In genomic region chr2:40115348-40115747, GRCh38 we compare ENCODE assay signal across 23 cellular contexts.
"Had no signal": no experiment of that assay in that cellular context is flagged by ENCODE, and none has a peak within 500 bp of the region (broad histone marks: within the 10 kb centered on the region; RNA-seq: fewer than 3 reads in every experiment).

No MANE protein-coding gene starts in this region.

- H3K27ac Mint-ChIP-seq: immature natural killer cell; naive thymus-derived CD8-positive, alpha-beta T cell; stimulated activated naive CD8-positive, alpha-beta T cell treated with anti-CD3 and anti-CD28 coated beads, Interleukin-15, amount 100 ng/mL, for 72 hours had no signal

- H3K27me3 Mint-ChIP-seq: stimulated activated naive CD8-positive, alpha-beta T cell treated with anti-CD3 and anti-CD28 coated beads, Interleukin-15, amount 100 ng/mL, for 72 hours had no signal

- FAIRE-seq: colon, frontal cortex had no signal

- H3K9me3 ChIP-seq: prostate gland, sigmoid colon, suprapubic skin, transverse colon, vagina had no signal

- H3K4me1 ChIP-seq: prostate gland, suprapubic skin, transverse colon had no signal

- H3K36me3 ChIP-seq: prostate gland, suprapubic skin, transverse colon, vagina had no signal

- H3K27me3 ChIP-seq: dorsolateral prefrontal cortex, sigmoid colon, suprapubic skin, transverse colon, vagina had no signal

- H3K36me3 Mint-ChIP-seq: immature natural killer cell; naive thymus-derived CD8-positive, alpha-beta T cell had no signal

- H3K4me1 Mint-ChIP-seq: immature natural killer cell; naive thymus-derived CD8-positive, alpha-beta T cell; stimulated activated naive CD8-positive, alpha-beta T cell treated with anti-CD3 and anti-CD28 coated beads, Interleukin-15, amount 100 ng/mL, for 72 hours had no signal

- H3K4me3 Mint-ChIP-seq: immature natural killer cell; naive thymus-derived CD8-positive, alpha-beta T cell; nephron progenitor cell; stimulated activated naive CD8-positive, alpha-beta T cell treated with anti-CD3 and anti-CD28 coated beads, Interleukin-15, amount 100 ng/mL, for 72 hours had no signal

- H3K4me3 ChIP-seq: dorsolateral prefrontal cortex, prostate gland, sigmoid colon, suprapubic skin, transverse colon, vagina had no signal

- H3K27ac ChIP-seq: dorsolateral prefrontal cortex, prostate gland, sigmoid colon, suprapubic skin, transverse colon, vagina had no signal

- DNase-seq: dorsolateral prefrontal cortex; effector CD4-positive, alpha-beta T cell; hypothalamus; immature natural killer cell; islet precursor cell; kidney glomerular epithelial cell; mesendoderm; midbrain; naive thymus-derived CD8-positive, alpha-beta T cell; nephron progenitor cell; nucleus accumbens; sigmoid colon; stimulated activated CD4-positive, alpha-beta T cell treated with anti-CD3 and anti-CD28 coated beads, Interleukin-15, amount 100 ng/mL, for 24 hours; stimulated activated CD4-positive, alpha-beta T cell treated with anti-CD3 and anti-CD28 coated beads, Interleukin-2, amount 100 ng/mL, for 48 hours; stimulated activated naive CD4-positive, alpha-beta T cell; stimulated activated naive CD8-positive, alpha-beta T cell treated with anti-CD3 and anti-CD28 coated beads, Interleukin-15, amount 100 ng/mL, for 72 hours; transverse colon had no signal

- ATAC-seq: naive thymus-derived CD8-positive, alpha-beta T cell; right cardiac atrium; stimulated activated naive CD8-positive, alpha-beta T cell treated with anti-CD3 and anti-CD28 coated beads, Interleukin-15, amount 100 ng/mL, for 72 hours had no signal

- H3K9me3 Mint-ChIP-seq: naive thymus-derived CD8-positive, alpha-beta T cell; nephron progenitor cell; stimulated activated naive CD8-positive, alpha-beta T cell treated with anti-CD3 and anti-CD28 coated beads, Interleukin-15, amount 100 ng/mL, for 72 hours had no signal
